15 cellular contexts compared by ENCODE assay signal in genomic region chr5:69129413-69129812, GRCh38. TPM values are rescaled to one million over a fixed set of nuclear protein-coding genes. Genes with fewer than 3 reads are reported as not detected.
DNase-seq lines count a peak whose midpoint lies in the region; ATAC-seq and TF ChIP-seq lines count a peak whose summit lies in the region.
"Had no signal": no experiment of that assay in that cellular context is flagged by ENCODE, and none has a peak within 500 bp of the region (broad histone marks: within the 10 kb centered on the region; RNA-seq: fewer than 3 reads in every experiment).

No MANE protein-coding gene starts in this region.

- no peaks in the 10 kb centered on the region for H3K4me1 ChIP-seq in SK-N-SH (ENCODE audit: control insufficient read depth in 1 of 2, insufficient read depth in 2 of 2, low read depth in 1 of 2, low read length in 1 of 2)

- H3F3A ChIP-seq in SK-N-SH (replicated peaks; ENCODE audit: insufficient read depth), result peaks cover 30% of the 10 kb centered on the region

- no peaks in the 10 kb centered on the region for H3K9me2 ChIP-seq in SK-N-SH

- no peaks in the 10 kb centered on the region for H3K4me1 Mint-ChIP-seq in T-cell
- H3K4me1 Mint-ChIP-seq: GM23338 had no signal

- H3K9ac ChIP-seq in SK-N-SH (no peak overlapping the region), SK-N-MC (ENCODE audit: insufficient read length) (no peak overlapping the region)

- no peak for TF ChIP-seq CTCF in SK-N-SH (IDR thresholded peaks at IDR 0.05)
- TF ChIP-seq CTCF in fibroblast of pulmonary artery (IDR thresholded peaks at IDR 0.05; ENCODE audit: low read length, missing control alignments), result no peak

- no peaks in the 10 kb centered on the region for H3K27me3 Mint-ChIP-seq in T-cell

- no peak for TF ChIP-seq RAD21 in SK-N-SH (IDR thresholded peaks at IDR 0.05; ENCODE audit: low read length)

- H3K79me2 ChIP-seq in SK-N-SH (ENCODE audit: insufficient read depth), result peaks cover 4% of the 10 kb centered on the region; the same call in 1 of the 2 replicates

- H3K9me3 Mint-ChIP-seq in T-cell, result no peaks in the 10 kb centered on the region
- H3K9me3 Mint-ChIP-seq: GM23338 had no signal

- peaks cover 30% of the 10 kb centered on the region for H3K36me3 Mint-ChIP-seq in T-cell

- H3K27ac ChIP-seq in SK-N-SH (ENCODE audit: low read depth in 2 of 2, low read length in 1 of 2) (peak overlapping the region in 1 of 2 experiments; percentile 47; a peak in 2 of 4 replicates), SK-N-MC (0 out of 2 replicates have a peak overlapping the region, but pooled peaks have one; percentile 23)
- H3K27ac ChIP-seq: HL-60 had no signal

- no peak for ATAC-seq in SK-N-SH treated with all-trans-retinoic acid at 6 μM for 48 hours
- no peak for ATAC-seq in T-cell (replicated peaks in 1 of 4)
- ATAC-seq in HG03460 (IDR thresholded peaks at IDR 0.05; ENCODE audit: unreplicated experiment), result no peak
- no peak for ATAC-seq in GM21723 (IDR thresholded peaks at IDR 0.05; ENCODE audit: unreplicated experiment)
- ATAC-seq: GM23338 had no signal

- H3K36me3 ChIP-seq in SK-N-SH (replicated peaks in 1 of 2; ENCODE audit: control insufficient read depth in 1 of 2, insufficient read depth in 2 of 2, low read length in 1 of 2) (peaks cover 32 to 56% of the 10 kb centered on the region in 2 experiments), SK-N-MC (ENCODE audit: insufficient read depth, low read length) (peaks cover 80% of the 10 kb centered on the region)

- CTCF ChIA-PET in SK-N-SH (lab: Yijun Ruan, JAX), result no interaction called here
- CTCF ChIA-PET in T-cell (lab: Charles Lee), result no interaction called here

- H3K4me3 ChIP-seq in SK-N-SH (ENCODE audit: low read depth in 2 of 2, low read length in 1 of 2) (no peak overlapping the region), SK-N-MC (no peak overlapping the region), fibroblast of pulmonary artery (replicated peaks; ENCODE audit: low read depth, low read length) (no peak overlapping the region)
- H3K4me3 ChIP-seq: GM23338 had no signal

- no peaks in the 10 kb centered on the region for H4K20me1 ChIP-seq in SK-N-SH (ENCODE audit: insufficient read depth)

- TF ChIP-seq EP300 in SK-N-SH (IDR thresholded peaks at IDR 0.05; ENCODE audit: borderline replicate concordance in 1 of 2, low read depth in 1 of 2, low read length in 1 of 2), result no peak

- no peak overlapping the region for H3K27ac Mint-ChIP-seq in T-cell
- H3K27ac Mint-ChIP-seq: GM23338 had no signal

- H2AFZ ChIP-seq in SK-N-SH (ENCODE audit: low read depth), result no peak overlapping the region
- H2AFZ ChIP-seq: GM23338 had no signal

- H3K9me3 ChIP-seq in SK-N-SH, result no peaks in the 10 kb centered on the region
- H3K9me3 ChIP-seq in SK-N-MC (ENCODE audit: low read depth, low read length), result no peaks in the 10 kb centered on the region

- no peak for DNase-seq in SK-N-SH
- no peak for DNase-seq in SK-N-MC (ENCODE audit: low read depth, low spot score)
- peak; percentile 88 for DNase-seq in fibroblast of pulmonary artery (ENCODE audit: low read depth)
- DNase-seq in T-cell, result no peak
- DNase-seq in DMS153 (lab: John Stamatoyannopoulos, UW), result no peak
- DNase-seq: 8988T, activated gamma-delta T cell treated with Interleukin-2 at 50 U/mL for 16 hours, caudate nucleus, NCI-H2081, substantia nigra had no signal

- no peak overlapping the region for H3K4me2 ChIP-seq in SK-N-SH
- H3K4me2 ChIP-seq: GM23338 had no signal

- H3K27me3 ChIP-seq in SK-N-SH (ENCODE audit: insufficient read depth), result no peaks in the 10 kb centered on the region

- H3K4me3 Mint-ChIP-seq in T-cell, result no peak overlapping the region
- H3K4me3 Mint-ChIP-seq: GM23338 had no signal

- POLR2A ChIA-PET in SK-N-SH (lab: Yijun Ruan, JAX) (no interaction called here), T-cell (lab: Charles Lee) (no interaction called here)

TF ChIP-seq in SK-N-SH treated with all-trans-retinoic acid at 6 μM for 48 hours, 23 proteins besides CTCF, POLR2A, EP300 and RAD21:
- no peak for TF ChIP-seq ZFP3 (CRISPR knock-in tag; IDR thresholded peaks at IDR 0.05)
- peak; percentile 40; the same call in 1 of the 2 replicates for TF ChIP-seq ISL1 (CRISPR knock-in tag; IDR thresholded peaks at IDR 0.05)
- TF ChIP-seq CSDC2 (CRISPR knock-in tag; IDR thresholded peaks at IDR 0.05), result 0 out of 2 replicates have a peak, but pooled peaks have one; percentile 24

TF ChIP-seq in SK-N-SH, 30 proteins besides CTCF, POLR2A, EP300 and RAD21:
- TF ChIP-seq FOXM1 (IDR thresholded peaks at IDR 0.05; ENCODE audit: low read depth), result no peak
- TF ChIP-seq GABPA (IDR thresholded peaks at IDR 0.05; ENCODE audit: low read depth), result no peak
- TF ChIP-seq FOSL2 (IDR thresholded peaks at IDR 0.05; ENCODE audit: borderline replicate concordance, low read depth), result no peak
- no peak for TF ChIP-seq GATA2 (CRISPR knock-in tag; IDR thresholded peaks at IDR 0.05)
- no peak for TF ChIP-seq TAF1 (IDR thresholded peaks at IDR 0.05; ENCODE audit: borderline replicate concordance, low read depth, low read length)
- TF ChIP-seq PBX3 (IDR thresholded peaks at IDR 0.05), result no peak
- no peak for TF ChIP-seq MAX (IDR thresholded peaks at IDR 0.05; ENCODE audit: low read depth)
- no peak for TF ChIP-seq IRF3 (IDR thresholded peaks at IDR 0.05; ENCODE audit: low read depth, low read length)
- TF ChIP-seq RFX5 (IDR thresholded peaks at IDR 0.05; ENCODE audit: low read length), result no peak
- TF ChIP-seq SMC3 (IDR thresholded peaks at IDR 0.05; ENCODE audit: low read depth, low read length), result no peak
- no peak for TF ChIP-seq JUND (IDR thresholded peaks at IDR 0.05)

RNA-seq across cellular contexts. Expression of gene SLC30A5, which starts 35.6 kb away (rescaled TPM):
- 28.5 and 32.9 TPM in 2 replicates for polyA plus RNA-seq in SK-N-SH (2012; rRNA removed)
- 34.8 and 37.5 TPM in 2 replicates for polyA plus RNA-seq in SK-N-SH (2012; cell fraction: cytosol; rRNA removed)
- 20.4 and 38.5 TPM in 2 replicates for polyA plus RNA-seq in SK-N-SH (2012; cell fraction: nucleus; rRNA removed)
- total RNA-seq in T-cell, result 10 to 100 TPM; 22.2 to 33.0 (median 26.9) TPM

RNA-seq across cellular contexts. Expression of gene CCNB1, which starts 37.5 kb away (rescaled TPM):
- 67.8 and 78.6 TPM in 2 replicates for polyA plus RNA-seq in SK-N-SH (2012; rRNA removed)
- polyA plus RNA-seq in SK-N-SH (2012; cell fraction: cytosol; rRNA removed), result 89.6 and 95.9 TPM in 2 replicates
- 30.3 and 46.5 TPM in 2 replicates for polyA plus RNA-seq in SK-N-SH (2012; cell fraction: nucleus; rRNA removed)
- 1 to 10 TPM; 1.6 to 4.1 (median 3.4) TPM for total RNA-seq in T-cell

RNA-seq across cellular contexts. Expression of gene CENPH, which starts 60.0 kb away (rescaled TPM):
- polyA plus RNA-seq in SK-N-SH (2012; rRNA removed), result 12.8 and 14.6 TPM in 2 replicates
- 17.8 and 20.8 TPM in 2 replicates for polyA plus RNA-seq in SK-N-SH (2012; cell fraction: cytosol; rRNA removed)
- 3.7 and 4.2 TPM in 2 replicates for polyA plus RNA-seq in SK-N-SH (2012; cell fraction: nucleus; rRNA removed)
- 1 to 10 TPM; 4.1 to 8.4 (median 6.5) TPM for total RNA-seq in T-cell
